ENCODE assay signal across 1 cellular context in genomic region chr5:51732304-51732703, GRCh38.
TF ChIP-seq lines count a peak whose summit lies in the region.

No MANE protein-coding gene starts in this region.

TF ChIP-seq in SK-N-SH, 30 proteins besides CTCF, POLR2A, EP300 and RAD21 (continued from another document):
- TF ChIP-seq TEAD4 (IDR thresholded peaks at IDR 0.05; ENCODE audit: borderline replicate concordance, insufficient read depth) (no peak), USF2 (IDR thresholded peaks at IDR 0.05; ENCODE audit: borderline replicate concordance, low read depth, low read length) (no peak), JUND (IDR thresholded peaks at IDR 0.05) (0 out of 2 replicates have a peak, but pooled peaks have one; percentile 27)
TF ChIP-seq in SK-N-SH: peak in this region for 4.
